17 cellular contexts compared by ENCODE assay signal in genomic region chr3:31051226-31051625, GRCh38.
DNase-seq lines count a peak whose midpoint lies in the region; TF ChIP-seq lines count a peak whose summit lies in the region.
"Had no signal": no experiment of that assay in that cellular context is flagged by ENCODE, and none has a peak within 500 bp of the region (broad histone marks: within the 10 kb centered on the region; RNA-seq: fewer than 3 reads in every experiment).

No MANE protein-coding gene starts in this region.

- H3F3A ChIP-seq in smooth muscle cell (ENCODE audit: low read depth): no peaks in the 10 kb centered on the region

- H3K4me3 ChIP-seq in smooth muscle cell: no peak overlapping the region
- H3K4me3 ChIP-seq: BLaER1, GM23338 had no signal

- peak; percentile 6 for DNase-seq in SIG-M5 treated with dmso at 0.1 percent for 504 hours (lab: John Stamatoyannopoulos, UW; ENCODE audit: unreplicated experiment)
- no peak for DNase-seq in SIG-M5 (lab: John Stamatoyannopoulos, UW)
- DNase-seq in RPMI8226: peak; percentile 26
- peak; percentile 71 for DNase-seq in kidney tubule cell (ENCODE audit: low spot score)
- no peak for DNase-seq in smooth muscle cell (lab: John Stamatoyannopoulos, UW; ENCODE audit: unreplicated experiment)
- DNase-seq in NCI-H345 (lab: John Stamatoyannopoulos, UW): no peak
- DNase-seq in NCI-H526 treated with DMSO at 0.1 percent for 48 hours (lab: John Stamatoyannopoulos, UW): no peak
- DNase-seq: 8988T; AML-193; CD8-positive, alpha-beta memory T cell; DMS 273 treated with DMSO at 0.1 percent for 48 hours; DMS79 treated with DMSO at 0.1 percent for 48 hours; EL; H7; IMR-90 had no signal

- H4K20me1 ChIP-seq in smooth muscle cell (ENCODE audit: low read depth): no peaks in the 10 kb centered on the region
- H4K20me1 ChIP-seq: BLaER1 had no signal

- no peaks in the 10 kb centered on the region for H3K79me2 ChIP-seq in smooth muscle cell (ENCODE audit: low read depth)

- no peak overlapping the region for H3K9ac ChIP-seq in smooth muscle cell (ENCODE audit: low read depth)
- H3K9ac ChIP-seq: BLaER1 had no signal

- TF ChIP-seq CTCF in smooth muscle cell (IDR thresholded peaks at IDR 0.05; ENCODE audit: borderline replicate concordance, insufficient read depth, poor library complexity, severe bottlenecking): no peak

- H3K9me3 ChIP-seq in smooth muscle cell (replicated peaks; ENCODE audit: low read depth): no peaks in the 10 kb centered on the region

- H3K4me2 ChIP-seq in smooth muscle cell: no peak overlapping the region
- H3K4me2 ChIP-seq: BLaER1, GM23338 had no signal

- H2AFZ ChIP-seq in smooth muscle cell (ENCODE audit: low read depth): no peak overlapping the region
- H2AFZ ChIP-seq: GM23338 had no signal

- no peaks in the 10 kb centered on the region for H3K4me1 ChIP-seq in smooth muscle cell (ENCODE audit: low read depth)
- H3K4me1 ChIP-seq: BLaER1 had no signal

- no peaks in the 10 kb centered on the region for H3K27me3 ChIP-seq in smooth muscle cell (ENCODE audit: low read depth)
- H3K27me3 ChIP-seq: BLaER1 had no signal

- H3K27ac ChIP-seq in smooth muscle cell (ENCODE audit: low read depth): no peak overlapping the region
- H3K27ac ChIP-seq: BLaER1 had no signal

- no peaks in the 10 kb centered on the region for H3K36me3 ChIP-seq in smooth muscle cell (ENCODE audit: low read depth)
- H3K36me3 ChIP-seq: BLaER1 had no signal

- 79% methylated on average over 1 of the region's 1 CpG for WGBS in smooth muscle cell (ENCODE audit: low lambda C conversion rate)

Comparison
In these comparisons a context has a peak if more than half of its experiments do, and no peak if none do; other contexts are left out.
1. DNase-seq: peak in SIG-M5 treated with dmso at 0.1 percent for 504 hours (single experiment), RPMI8226 (single experiment) and kidney tubule cell (single experiment); none in SIG-M5 (single experiment), smooth muscle cell (single experiment), NCI-H345 (single experiment) and NCI-H526 treated with DMSO at 0.1 percent for 48 hours (single experiment).